In genomic region chr22:47610281-47610680, GRCh38 we compare ENCODE assay signal across 21 cellular contexts.
DNase-seq lines count a peak whose midpoint lies in the region; ATAC-seq, FAIRE-seq and TF ChIP-seq lines count a peak whose summit lies in the region.
"Had no signal": no experiment of that assay in that cellular context is flagged by ENCODE, and none has a peak within 500 bp of the region (broad histone marks: within the 10 kb centered on the region; RNA-seq: fewer than 3 reads in every experiment).

No MANE protein-coding gene starts in this region.

- H3K27ac Mint-ChIP-seq in activated naive CD8-positive, alpha-beta T cell treated with anti-CD3 and anti-CD28 coated beads, Interleukin-2, amount 10 ng/mL, durations not matched to agents 7 days and 5 days, result no peak overlapping the region
- H3K27ac Mint-ChIP-seq in activated naive CD8-positive, alpha-beta T cell treated with anti-CD3 and anti-CD28 coated beads for 36 hours, result no peak overlapping the region
- H3K27ac Mint-ChIP-seq: B cell; CD4-positive, alpha-beta memory T cell had no signal

- H3K9me1 ChIP-seq in K562 (ENCODE audit: control insufficient read depth, insufficient read depth, low read length), result no peaks in the 10 kb centered on the region

- H3K9me3 ChIP-seq in K562 (replicated peaks; ENCODE audit: control insufficient read depth, insufficient read depth, low read depth, low read length), result no peaks in the 10 kb centered on the region
- H3K9me3 ChIP-seq in osteoblast (ENCODE audit: low read depth, low read length), result no peaks in the 10 kb centered on the region
- H3K9me3 ChIP-seq in GM23248 (ENCODE audit: low read depth), result no peaks in the 10 kb centered on the region
- H3K9me3 ChIP-seq in SK-N-SH, result no peaks in the 10 kb centered on the region; the same call in 1 of the 2 replicates

- H3K27ac ChIP-seq in K562 (ENCODE audit: extremely low read depth, low read depth, low read length) (no peak overlapping the region), osteoblast (ENCODE audit: low read depth, low read length) (no peak overlapping the region), GM23248 (no peak overlapping the region), SK-N-SH (ENCODE audit: low read depth in 2 of 2, low read length in 1 of 2) (no peak overlapping the region)

- WGBS in K562 (ENCODE audit: insufficient coverage, low coverage, missing lambda C conversion rate), result 12% methylated on average over 9 of the region's 12 CpGs
- 44 to 55% methylated on average over 12 of the region's 12 CpGs for WGBS in GM23248 (ENCODE audit: low coverage in 1 of 2, low lambda C conversion rate in 2 of 2, missing lambda C conversion rate in 2 of 2), 2 experiments
- WGBS in SK-N-SH (ENCODE audit: low lambda C conversion rate), result 40% methylated on average over 5 of the region's 12 CpGs

- H3K4me2 ChIP-seq in K562 (ENCODE audit: insufficient read depth, low read length) (no peak overlapping the region), osteoblast (ENCODE audit: insufficient read depth, low read length) (no peak overlapping the region), GM23248 (ENCODE audit: unreplicated experiment) (no peak overlapping the region), SK-N-SH (no peak overlapping the region)

- H3K4me3 Mint-ChIP-seq in activated naive CD8-positive, alpha-beta T cell treated with anti-CD3 and anti-CD28 coated beads, Interleukin-2, amount 10 ng/mL, durations not matched to agents 7 days and 5 days, result no peak overlapping the region
- no peak overlapping the region for H3K4me3 Mint-ChIP-seq in activated naive CD8-positive, alpha-beta T cell treated with anti-CD3 and anti-CD28 coated beads for 36 hours
- H3K4me3 Mint-ChIP-seq: B cell; CD4-positive, alpha-beta memory T cell had no signal

- H3K9me2 ChIP-seq in GM23248 (ENCODE audit: insufficient read depth) (no peaks in the 10 kb centered on the region), SK-N-SH (no peaks in the 10 kb centered on the region)

- CTCF ChIA-PET in K562 (lab: Yijun Ruan, JAX; ENCODE audit: low intra/inter-chr PET ratio), result no interaction called here
- CTCF ChIA-PET in SK-N-SH (lab: Yijun Ruan, JAX), result no interaction called here

- no peak for FAIRE-seq in K562 (lab: Jason Lieb, UNC)
- FAIRE-seq: A204.1, D721Med, GM12892, GM19239, HepG2, HTR-8/SVneo had no signal

- no peak overlapping the region for H2AFZ ChIP-seq in K562 (ENCODE audit: low read depth, low read length)
- H2AFZ ChIP-seq in osteoblast (ENCODE audit: low read length), result no peak overlapping the region
- H2AFZ ChIP-seq in GM23248, result no peak overlapping the region
- H2AFZ ChIP-seq in SK-N-SH (ENCODE audit: low read depth), result no peak overlapping the region

- TF ChIP-seq CTCF in K562 (IDR thresholded peaks at IDR 0.05 in 2 of 3, conservative IDR thresholded peaks at IDR 0.05 in 1 of 3; ENCODE audit: insufficient read depth in 2 of 3, low read depth in 1 of 3, low read length in 3 of 3) (no peak), osteoblast (IDR thresholded peaks at IDR 0.05; ENCODE audit: extremely low read depth, low read depth, low read length) (no peak), SK-N-SH (IDR thresholded peaks at IDR 0.05) (no peak)

- intact Hi-C loops in K562 (cut with micrococcal nuclease), result no loop called here

- POLR2A ChIA-PET in activated naive CD8-positive, alpha-beta T cell treated with anti-CD3 and anti-CD28 coated beads, Interleukin-2, amount 10 ng/mL, durations not matched to agents 7 days and 5 days (lab: Charles Lee), result no interaction called here
- POLR2A ChIA-PET in K562 (lab: Yijun Ruan, JAX), result interaction anchor here (1.2 kb wide), 1 partner anchor 20 kb away, joined by 4 read pairs; no protein-coding TSS in a partner anchor
- POLR2A ChIA-PET in SK-N-SH (lab: Yijun Ruan, JAX), result no interaction called here

- in situ Hi-C loops in K562 (cut with MboI), result no loop called here
- in situ Hi-C loops in GM23248 (cut with MboI), result no loop called here

- ATAC-seq in activated naive CD8-positive, alpha-beta T cell treated with anti-CD3 and anti-CD28 coated beads, Interleukin-2, amount 10 ng/mL, durations not matched to agents 7 days and 5 days (ENCODE audit: low read depth), result peak; percentile 30
- ATAC-seq in K562, result peak; percentile 38; the same call in 1 of the 3 replicates
- ATAC-seq: HepG2 had no signal

- no peaks in the 10 kb centered on the region for H3K9me3 Mint-ChIP-seq in activated naive CD8-positive, alpha-beta T cell treated with anti-CD3 and anti-CD28 coated beads, Interleukin-2, amount 10 ng/mL, durations not matched to agents 7 days and 5 days
- H3K9me3 Mint-ChIP-seq in activated naive CD8-positive, alpha-beta T cell treated with anti-CD3 and anti-CD28 coated beads for 36 hours, result peaks cover 7% of the 10 kb centered on the region

- no peaks in the 10 kb centered on the region for H3K4me1 ChIP-seq in K562 (replicated peaks in 1 of 2; ENCODE audit: control insufficient read depth in 2 of 2, insufficient read depth in 2 of 2, low read length in 2 of 2)
- H3K4me1 ChIP-seq in osteoblast (ENCODE audit: insufficient read depth, low read length), result no peaks in the 10 kb centered on the region
- no peaks in the 10 kb centered on the region for H3K4me1 ChIP-seq in GM23248 (ENCODE audit: insufficient read depth)
- H3K4me1 ChIP-seq in SK-N-SH (ENCODE audit: control insufficient read depth in 1 of 2, insufficient read depth in 2 of 2, low read depth in 1 of 2, low read length in 1 of 2), result peaks cover 0 to 5% of the 10 kb centered on the region in 2 experiments; a peak in 1 of 4 replicates

- DNase-seq in activated naive CD8-positive, alpha-beta T cell treated with anti-CD3 and anti-CD28 coated beads, Interleukin-2, amount 10 ng/mL, durations not matched to agents 7 days and 5 days, result no peak
- DNase-seq in activated naive CD8-positive, alpha-beta T cell treated with anti-CD3 and anti-CD28 coated beads for 36 hours, result no peak
- no peak for DNase-seq in K562 (ENCODE audit: extremely low read depth in 1 of 4, low spot score in 3 of 4)
- peak; percentile 27 for DNase-seq in osteoblast (ENCODE audit: insufficient read length, low spot score, missing footprints)
- no peak for DNase-seq in GM23248
- no peak for DNase-seq in NCI-H526 (lab: John Stamatoyannopoulos, UW)
- no peak for DNase-seq in SK-N-SH
- DNase-seq: C1 segment of cervical spinal cord; CD4-positive, alpha-beta memory T cell; COR-L47; DMS153; DND-41; GDM1; HCEC 1CT had no signal

- H3K36me3 Mint-ChIP-seq in activated naive CD8-positive, alpha-beta T cell treated with anti-CD3 and anti-CD28 coated beads, Interleukin-2, amount 10 ng/mL, durations not matched to agents 7 days and 5 days, result no peaks in the 10 kb centered on the region
- H3K36me3 Mint-ChIP-seq in activated naive CD8-positive, alpha-beta T cell treated with anti-CD3 and anti-CD28 coated beads for 36 hours, result no peaks in the 10 kb centered on the region
- H3K36me3 Mint-ChIP-seq: CD4-positive, alpha-beta memory T cell had no signal

- TF ChIP-seq RAD21 in K562 (CRISPR knock-in tag; conservative IDR thresholded peaks at IDR 0.05 in 1 of 2, IDR thresholded peaks at IDR 0.05 in 1 of 2) (no peak), SK-N-SH (IDR thresholded peaks at IDR 0.05; ENCODE audit: low read length) (no peak)

- TF ChIP-seq POLR2A in K562 (conservative IDR thresholded peaks at IDR 0.05), result no peak

- H3K4me3 ChIP-seq in K562 (no peak overlapping the region), osteoblast (ENCODE audit: insufficient read depth, low read length) (no peak overlapping the region), GM23248 (no peak overlapping the region), SK-N-SH (ENCODE audit: low read depth in 2 of 2, low read length in 1 of 2) (no peak overlapping the region)

- no TSS peak for BruUV-seq in K562 (replicated peaks; lab: Mats Ljungman, UMichigan)

- 0 out of 2 replicates have a peak, but pooled peaks cover 3% of the 10 kb centered on the region for H4K20me1 ChIP-seq in K562 (replicated peaks; ENCODE audit: control insufficient read depth, insufficient read depth, low read length)
- no peaks in the 10 kb centered on the region for H4K20me1 ChIP-seq in osteoblast (ENCODE audit: insufficient read depth, low read length)
- H4K20me1 ChIP-seq in GM23248 (ENCODE audit: insufficient read depth), result no peaks in the 10 kb centered on the region
- H4K20me1 ChIP-seq in SK-N-SH (ENCODE audit: insufficient read depth), result no peaks in the 10 kb centered on the region

- no peak for TF ChIP-seq EP300 in K562 (IDR thresholded peaks at IDR 0.05; ENCODE audit: low read length)
- no peak for TF ChIP-seq EP300 in SK-N-SH (IDR thresholded peaks at IDR 0.05; ENCODE audit: borderline replicate concordance in 1 of 2, low read depth in 1 of 2, low read length in 1 of 2)

- H3K79me2 ChIP-seq in K562 (ENCODE audit: control insufficient read depth, insufficient read depth, low read length), result no peaks in the 10 kb centered on the region
- H3K79me2 ChIP-seq in osteoblast (ENCODE audit: insufficient read depth, low read length), result no peaks in the 10 kb centered on the region
- H3K79me2 ChIP-seq in GM23248 (ENCODE audit: insufficient read depth), result no peaks in the 10 kb centered on the region
- no peaks in the 10 kb centered on the region for H3K79me2 ChIP-seq in SK-N-SH (ENCODE audit: insufficient read depth)

- H3K27me3 ChIP-seq in K562 (ENCODE audit: control insufficient read depth in 2 of 2, insufficient read depth in 2 of 2, low read length in 2 of 2) (peaks cover 0 to 40% of the 10 kb centered on the region in 2 experiments; a peak in 2 of 5 replicates), osteoblast (ENCODE audit: insufficient read depth, low read length) (no peaks in the 10 kb centered on the region), GM23248 (replicated peaks; ENCODE audit: insufficient read depth) (no peaks in the 10 kb centered on the region), SK-N-SH (ENCODE audit: insufficient read depth) (no peaks in the 10 kb centered on the region; the same call in 1 of the 2 replicates)

- H3K4me1 Mint-ChIP-seq in activated naive CD8-positive, alpha-beta T cell treated with anti-CD3 and anti-CD28 coated beads, Interleukin-2, amount 10 ng/mL, durations not matched to agents 7 days and 5 days, result no peaks in the 10 kb centered on the region
- H3K4me1 Mint-ChIP-seq in activated naive CD8-positive, alpha-beta T cell treated with anti-CD3 and anti-CD28 coated beads for 36 hours, result no peaks in the 10 kb centered on the region
- H3K4me1 Mint-ChIP-seq: B cell; CD4-positive, alpha-beta memory T cell had no signal

- H3K36me3 ChIP-seq in K562 (ENCODE audit: control insufficient read depth, insufficient read depth, low read length) (no peaks in the 10 kb centered on the region), osteoblast (ENCODE audit: insufficient read depth, low read length) (no peaks in the 10 kb centered on the region), GM23248 (ENCODE audit: low read depth) (no peaks in the 10 kb centered on the region), SK-N-SH (replicated peaks in 1 of 2; ENCODE audit: control insufficient read depth in 1 of 2, insufficient read depth in 2 of 2, low read length in 1 of 2) (no peaks in the 10 kb centered on the region)

- no peaks in the 10 kb centered on the region for H3K27me3 Mint-ChIP-seq in activated naive CD8-positive, alpha-beta T cell treated with anti-CD3 and anti-CD28 coated beads, Interleukin-2, amount 10 ng/mL, durations not matched to agents 7 days and 5 days
- no peaks in the 10 kb centered on the region for H3K27me3 Mint-ChIP-seq in activated naive CD8-positive, alpha-beta T cell treated with anti-CD3 and anti-CD28 coated beads for 36 hours

- H3F3A ChIP-seq in GM23248 (ENCODE audit: insufficient read depth) (no peaks in the 10 kb centered on the region), SK-N-SH (replicated peaks; ENCODE audit: insufficient read depth) (no peaks in the 10 kb centered on the region)

- H3K9ac ChIP-seq in K562 (ENCODE audit: insufficient read depth in 1 of 2, low read depth in 2 of 2, low read length in 2 of 2) (no peak overlapping the region), GM23248 (no peak overlapping the region), SK-N-SH (no peak overlapping the region)
